16 cellular contexts compared by ENCODE assay signal in the genomic region with DNA sequence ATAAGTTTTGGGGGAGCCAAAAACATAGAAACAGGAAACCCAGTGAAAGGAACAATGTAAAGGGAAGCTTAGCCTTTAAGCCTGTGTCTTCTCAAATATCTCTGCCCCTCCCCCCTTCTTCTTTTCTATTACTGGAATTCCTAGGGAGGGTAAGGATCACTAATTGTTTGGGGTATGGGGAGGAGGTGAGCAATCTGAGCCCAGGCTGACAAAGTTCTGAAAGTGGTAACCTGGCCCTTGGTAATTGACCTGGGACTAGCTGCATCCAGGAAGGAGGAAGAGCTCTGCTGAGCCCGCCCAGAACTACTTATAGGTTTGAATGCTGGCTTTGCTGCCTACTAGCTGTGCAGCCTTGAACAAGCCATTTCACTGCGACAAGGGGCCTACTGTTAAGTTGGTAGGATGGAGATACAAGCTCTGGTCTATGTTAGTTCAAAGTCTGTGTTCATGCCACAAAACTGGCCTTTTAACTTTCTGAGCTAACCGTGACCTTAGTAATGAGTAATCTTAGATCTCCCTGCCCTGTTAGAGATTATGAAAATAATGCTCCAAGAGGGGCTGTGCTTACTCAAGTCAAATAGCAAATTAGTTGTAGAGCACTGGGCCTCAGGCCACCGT. TPM values are rescaled to one million over a fixed set of nuclear protein-coding genes. Genes with fewer than 3 reads are reported as not detected.
"Had no signal": no experiment of that assay in that cellular context is flagged by ENCODE, and none has a peak within 500 bp of the region (broad histone marks: within the 10 kb centered on the region; RNA-seq: fewer than 3 reads in every experiment).

No MANE protein-coding gene starts in this region.

- ATAC-seq: activated CD8-positive, alpha-beta T cell treated with anti-CD3 and anti-CD28 coated beads, Interleukin-2, amount 10 ng/mL, durations not matched to agents 7 days and 5 days; activated T-cell treated with anti-CD3 and anti-CD28 coated beads, Interleukin-2, amount 50 U/mL, for 4 hours; naive thymus-derived CD4-positive, alpha-beta T cell; stimulated activated naive B cell treated with anti-CD40 and anti-IgM and Interleukin-4, amounts not matched to agents 10 μg/mL and 1 μg/mL and 100 μg/mL, for 72 hours; T-cell; upper lobe of right lung had no signal

- H3K36me3 ChIP-seq: ascending aorta, colonic mucosa, left ventricle myocardium inferior, spleen, thoracic aorta, upper lobe of right lung had no signal

- H3K4me1 ChIP-seq: ascending aorta, colonic mucosa, left ventricle myocardium inferior, spleen, upper lobe of right lung had no signal

- H3K27me3 ChIP-seq: ascending aorta, upper lobe of right lung had no signal

- DNase-seq: activated CD4-positive, alpha-beta T cell treated with anti-CD3 and anti-CD28 coated beads, Interleukin-2, amount 10 ng/mL, durations not matched to agents 7 days and 5 days; activated CD8-positive, alpha-beta T cell treated with anti-CD3 and anti-CD28 coated beads, Interleukin-2, amount 10 ng/mL, durations not matched to agents 7 days and 5 days; activated T-cell treated with anti-CD3 and anti-CD28 coated beads, Interleukin-2, amount 50 U/mL, for 4 hours; colonic mucosa; left ventricle myocardium inferior; mesenchymal stem cell; naive thymus-derived CD4-positive, alpha-beta T cell; spleen; stimulated activated naive B cell treated with anti-CD40 and anti-IgM and Interleukin-4, amounts not matched to agents 10 μg/mL and 1 μg/mL and 100 μg/mL, for 72 hours; T-cell; upper lobe of right lung had no signal

- H3K27ac ChIP-seq: ascending aorta, colonic mucosa, left ventricle myocardium inferior, spleen, thoracic aorta, upper lobe of right lung had no signal

- H3K4me3 ChIP-seq: ascending aorta, colonic mucosa, left ventricle myocardium inferior, spleen, thoracic aorta, upper lobe of right lung had no signal

- H3K9me3 ChIP-seq: ascending aorta, colonic mucosa, left ventricle myocardium inferior, spleen, thoracic aorta, upper lobe of right lung had no signal

- H3K27ac Mint-ChIP-seq: activated CD4-positive, alpha-beta T cell treated with anti-CD3 and anti-CD28 coated beads, Interleukin-2, amount 10 ng/mL, durations not matched to agents 7 days and 5 days; activated CD8-positive, alpha-beta T cell treated with anti-CD3 and anti-CD28 coated beads, Interleukin-2, amount 10 ng/mL, durations not matched to agents 7 days and 5 days; activated naive CD4-positive, alpha-beta T cell treated with anti-CD3 and anti-CD28 coated beads, Interleukin-2, amount 50 U/mL, for 24 hours; naive thymus-derived CD4-positive, alpha-beta T cell; stimulated activated naive B cell treated with anti-CD40 and anti-IgM and Interleukin-4, amounts not matched to agents 10 μg/mL and 1 μg/mL and 100 μg/mL, for 72 hours; T-cell had no signal

- H3K9me3 Mint-ChIP-seq: activated CD4-positive, alpha-beta T cell treated with anti-CD3 and anti-CD28 coated beads, Interleukin-2, amount 10 ng/mL, durations not matched to agents 7 days and 5 days; activated naive CD4-positive, alpha-beta T cell treated with anti-CD3 and anti-CD28 coated beads, Interleukin-2, amount 50 U/mL, for 24 hours; activated T-cell treated with anti-CD3 and anti-CD28 coated beads, Interleukin-2, amount 50 U/mL, for 4 hours; central memory CD8-positive, alpha-beta T cell; naive thymus-derived CD4-positive, alpha-beta T cell; stimulated activated naive B cell treated with anti-CD40 and anti-IgM and Interleukin-4, amounts not matched to agents 10 μg/mL and 1 μg/mL and 100 μg/mL, for 72 hours; T-cell had no signal

- H3K36me3 Mint-ChIP-seq: activated naive CD4-positive, alpha-beta T cell treated with anti-CD3 and anti-CD28 coated beads, Interleukin-2, amount 50 U/mL, for 24 hours; stimulated activated naive B cell treated with anti-CD40 and anti-IgM and Interleukin-4, amounts not matched to agents 10 μg/mL and 1 μg/mL and 100 μg/mL, for 72 hours; T-cell had no signal

- H3K4me1 Mint-ChIP-seq: central memory CD8-positive, alpha-beta T cell; stimulated activated naive B cell treated with anti-CD40 and anti-IgM and Interleukin-4, amounts not matched to agents 10 μg/mL and 1 μg/mL and 100 μg/mL, for 72 hours; T-cell had no signal

- H3K4me3 Mint-ChIP-seq: activated CD4-positive, alpha-beta T cell treated with anti-CD3 and anti-CD28 coated beads, Interleukin-2, amount 10 ng/mL, durations not matched to agents 7 days and 5 days; activated CD8-positive, alpha-beta T cell treated with anti-CD3 and anti-CD28 coated beads, Interleukin-2, amount 10 ng/mL, durations not matched to agents 7 days and 5 days; activated naive CD4-positive, alpha-beta T cell treated with anti-CD3 and anti-CD28 coated beads, Interleukin-2, amount 50 U/mL, for 24 hours; activated T-cell treated with anti-CD3 and anti-CD28 coated beads, Interleukin-2, amount 50 U/mL, for 4 hours; central memory CD8-positive, alpha-beta T cell; naive thymus-derived CD4-positive, alpha-beta T cell; stimulated activated naive B cell treated with anti-CD40 and anti-IgM and Interleukin-4, amounts not matched to agents 10 μg/mL and 1 μg/mL and 100 μg/mL, for 72 hours; T-cell had no signal

RNA-seq across cellular contexts. Expression of a gene that starts 37.8 kb away (rescaled TPM):
- total RNA-seq: activated CD4-positive, alpha-beta T cell treated with anti-CD3 and anti-CD28 coated beads, Interleukin-2, amount 10 ng/mL, durations not matched to agents 7 days and 5 days; activated CD8-positive, alpha-beta T cell treated with anti-CD3 and anti-CD28 coated beads, Interleukin-2, amount 10 ng/mL, durations not matched to agents 7 days and 5 days; ascending aorta; colonic mucosa; left ventricle myocardium inferior; mucosa of gallbladder; thoracic aorta had no signal
